Comparison of ENCODE assay signal across 16 cellular contexts in the genomic region with DNA sequence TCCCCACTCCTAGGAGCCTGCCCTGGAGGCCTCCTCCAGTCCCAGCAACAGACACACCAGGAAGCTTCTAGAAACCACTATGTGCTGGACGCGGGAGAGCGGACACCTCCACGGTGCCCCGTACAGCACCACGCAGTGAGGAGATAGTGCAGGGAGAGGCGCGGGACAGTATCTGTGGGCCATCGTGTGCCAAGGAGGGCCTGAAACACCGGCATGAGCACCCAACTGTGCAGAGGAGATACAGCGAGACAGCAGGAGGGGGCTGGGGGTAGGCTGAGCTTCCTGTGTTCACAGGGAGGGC.
"Had no signal": no experiment of that assay in that cellular context is flagged by ENCODE, and none has a peak within 500 bp of the region (broad histone marks: within the 10 kb centered on the region; RNA-seq: fewer than 3 reads in every experiment).

No MANE protein-coding gene starts in this region.

- H3K9me3 Mint-ChIP-seq: dendritic cell treated with granulocyte-macrophage colony-stimulating factor and Interleukin-4, amounts not matched to agents 40 ng/mL and 50 ng/mL, for 4 days had no signal

- H3K4me3 Mint-ChIP-seq: dendritic cell treated with granulocyte-macrophage colony-stimulating factor and Interleukin-4, amounts not matched to agents 40 ng/mL and 50 ng/mL, for 4 days had no signal

- H3K4me1 ChIP-seq: ascending aorta, esophagus muscularis mucosa, gastroesophageal sphincter, tibial artery had no signal

- H3K36me3 ChIP-seq: WERI-Rb-1 had no signal

- H3K27me3 Mint-ChIP-seq: dendritic cell treated with granulocyte-macrophage colony-stimulating factor and Interleukin-4, amounts not matched to agents 40 ng/mL and 50 ng/mL, for 4 days; progenitor cell of endocrine pancreas had no signal

- H3K4me3 ChIP-seq: ascending aorta, esophagus muscularis mucosa, gastroesophageal sphincter, heart right ventricle, left ventricle myocardium inferior, tibial artery had no signal

- ATAC-seq: gastroesophageal sphincter; heart right ventricle; stimulated activated naive CD8-positive, alpha-beta T cell treated with anti-CD3 and anti-CD28 coated beads, Interleukin-15, Interleukin-2, amounts not matched to agents 100 U/mL and 50 U/mL, for 24 hours had no signal

- H3K27ac ChIP-seq: ascending aorta, esophagus muscularis mucosa, gastroesophageal sphincter, heart right ventricle, left ventricle myocardium inferior, tibial artery, WERI-Rb-1 had no signal

- H3K27me3 ChIP-seq: ascending aorta, esophagus muscularis mucosa, gastroesophageal sphincter, heart right ventricle, tibial artery had no signal

- H3K27ac Mint-ChIP-seq: dendritic cell treated with granulocyte-macrophage colony-stimulating factor and Interleukin-4, amounts not matched to agents 40 ng/mL and 50 ng/mL, for 4 days had no signal

- H3K9me3 ChIP-seq: ascending aorta, esophagus muscularis mucosa, gastroesophageal sphincter, heart right ventricle, left ventricle myocardium inferior, tibial artery had no signal

- DNase-seq: activated CD4-positive, alpha-beta T cell treated with anti-CD3 and anti-CD28 coated beads, Interleukin-2, amount 50 U/mL, for 4 hours; effector CD8-positive, alpha-beta T cell; heart right ventricle; left ventricle myocardium inferior; stimulated activated CD4-positive, alpha-beta T cell treated with anti-CD3 and anti-CD28 coated beads, Interleukin-12 subunit alpha, Interleukin-12 subunit beta, amount 100 ng/mL, for 4 hours; stimulated activated CD4-positive, alpha-beta T cell treated with anti-CD3 and anti-CD28 coated beads, Interleukin-1b, Interleukin-23, amount 100 ng/mL, for 48 hours; stimulated activated CD8-positive, alpha-beta memory T cell treated with anti-CD3 and anti-CD28 coated beads, Interleukin-4, amount 100 ng/mL, for 48 hours; stimulated activated naive CD8-positive, alpha-beta T cell treated with anti-CD3 and anti-CD28 coated beads, Interleukin-15, Interleukin-2, amounts not matched to agents 100 U/mL and 50 U/mL, for 24 hours; T-helper 2 cell; WERI-Rb-1 had no signal
